1 cellular context compared by ENCODE assay signal in the genomic region with DNA sequence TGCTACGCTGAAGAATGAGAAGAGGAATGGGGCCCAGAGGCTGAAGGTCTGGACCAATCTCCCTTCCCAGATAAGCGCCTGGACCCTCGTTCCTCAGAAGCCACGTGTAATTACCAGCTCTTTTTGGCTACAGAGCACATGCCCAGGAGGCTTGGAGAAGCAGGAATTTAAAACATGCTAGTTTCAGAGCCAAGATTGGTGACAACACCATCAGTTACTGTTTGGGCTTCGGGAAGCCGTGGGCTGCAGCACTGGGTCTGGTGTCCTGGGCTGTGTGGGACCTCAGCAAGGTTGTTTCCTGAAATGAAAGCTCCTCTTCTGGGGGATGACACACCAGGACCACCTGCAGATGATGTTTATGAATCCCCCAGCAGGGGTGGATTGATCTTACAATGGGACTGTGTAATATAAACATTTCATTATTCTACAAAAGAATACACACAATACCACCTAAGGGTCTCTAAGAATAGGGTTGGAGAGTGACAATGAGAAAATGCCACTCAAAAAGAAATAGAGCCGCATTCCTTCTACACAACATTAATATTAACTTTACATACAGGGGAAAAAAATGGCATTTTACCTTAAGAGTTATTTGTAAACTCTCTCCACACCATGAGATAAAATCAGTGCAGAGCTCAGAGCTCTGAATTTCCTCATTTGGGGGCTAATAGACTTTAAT.
TF ChIP-seq lines count a peak whose summit lies in the region.

No MANE protein-coding gene starts in this region.

TF ChIP-seq in GM23338, 12 proteins besides CTCF, POLR2A, EP300 and RAD21 (continued from another document):
- TF ChIP-seq EZH2 (IDR thresholded peaks at IDR 0.05; ENCODE audit: low read depth, unreplicated experiment): no peak
- TF ChIP-seq POLR2AphosphoS5 (IDR thresholded peaks at IDR 0.05; ENCODE audit: low read depth): no peak
- no peak for TF ChIP-seq EZH2phosphoT487 (IDR thresholded peaks at IDR 0.05; ENCODE audit: unreplicated experiment)
- TF ChIP-seq NANOG (IDR thresholded peaks at IDR 0.05; ENCODE audit: borderline replicate concordance): no peak
- TF ChIP-seq ZNF114 (CRISPR knock-in tag; IDR thresholded peaks at IDR 0.05): no peak
- no peak for TF ChIP-seq ZNF462 (CRISPR knock-in tag; IDR thresholded peaks at IDR 0.05)
- no peak for TF ChIP-seq CREB1 (CRISPR knock-in tag; IDR thresholded peaks at IDR 0.05; ENCODE audit: low read depth)
- TF ChIP-seq, protein P1, sequence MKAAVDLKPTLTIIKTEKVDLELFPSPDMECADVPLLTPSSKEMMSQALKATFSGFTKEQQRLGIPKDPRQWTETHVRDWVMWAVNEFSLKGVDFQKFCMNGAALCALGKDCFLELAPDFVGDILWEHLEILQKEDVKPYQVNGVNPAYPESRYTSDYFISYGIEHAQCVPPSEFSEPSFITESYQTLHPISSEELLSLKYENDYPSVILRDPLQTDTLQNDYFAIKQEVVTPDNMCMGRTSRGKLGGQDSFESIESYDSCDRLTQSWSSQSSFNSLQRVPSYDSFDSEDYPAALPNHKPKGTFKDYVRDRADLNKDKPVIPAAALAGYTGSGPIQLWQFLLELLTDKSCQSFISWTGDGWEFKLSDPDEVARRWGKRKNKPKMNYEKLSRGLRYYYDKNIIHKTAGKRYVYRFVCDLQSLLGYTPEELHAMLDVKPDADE (IDR thresholded peaks at IDR 0.05): no peak
- TF ChIP-seq STAT1 (IDR thresholded peaks at IDR 0.05; ENCODE audit: unreplicated experiment): no peak
- TF ChIP-seq REST (IDR thresholded peaks at IDR 0.05; ENCODE audit: unreplicated experiment): no peak
- no peak for TF ChIP-seq JUNB (IDR thresholded peaks at IDR 0.05; ENCODE audit: unreplicated experiment)
